In the genomic region with DNA sequence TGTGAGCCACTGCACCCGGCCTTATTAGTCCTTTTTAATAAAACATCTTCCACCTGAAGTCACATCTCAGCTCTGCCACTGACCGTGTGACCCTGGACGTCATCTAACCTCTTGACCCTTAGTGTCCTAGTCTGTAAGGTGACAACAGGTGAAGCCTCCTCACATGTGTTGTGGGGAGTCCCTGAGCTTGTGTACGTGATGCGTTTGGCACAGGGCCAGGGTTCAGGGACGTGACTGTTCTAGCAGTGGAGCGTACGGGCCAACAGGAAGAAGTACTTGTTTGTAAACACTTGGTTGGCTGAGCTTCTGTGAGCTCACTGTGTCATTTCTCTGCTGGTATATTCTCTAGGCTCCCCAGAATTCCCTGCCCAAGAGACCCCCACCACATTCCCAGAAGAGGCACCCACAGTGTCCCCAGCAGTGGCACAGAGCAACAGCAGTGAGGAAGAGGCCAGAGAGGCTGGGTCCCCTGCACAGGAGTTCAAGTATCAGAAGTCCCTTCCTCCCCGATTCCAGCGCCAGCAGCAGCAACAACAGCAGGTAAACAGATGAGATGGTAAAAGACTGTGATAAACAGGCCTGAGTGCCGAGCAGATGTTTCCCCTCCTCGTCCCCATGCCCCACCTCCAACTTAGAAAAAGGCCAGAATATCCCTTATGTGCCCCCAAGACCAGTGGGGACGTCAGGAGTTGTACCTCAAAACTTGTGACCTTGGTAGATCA, we compare ENCODE assay signal across 20 cellular contexts. TPM values are rescaled to one million over a fixed set of nuclear protein-coding genes. Genes with fewer than 3 reads are reported as not detected.
DNase-seq lines count a peak whose midpoint lies in the region; ATAC-seq lines count a peak whose summit lies in the region.
"Had no signal": no experiment of that assay in that cellular context is flagged by ENCODE, and none has a peak within 500 bp of the region (broad histone marks: within the 10 kb centered on the region; RNA-seq: fewer than 3 reads in every experiment).

No MANE protein-coding gene starts in this region.

- H3K27me3 Mint-ChIP-seq in activated CD4-positive, alpha-beta T cell treated with anti-CD3 and anti-CD28 coated beads for 36 hours = no peaks in the 10 kb centered on the region
- H3K27me3 Mint-ChIP-seq in activated CD4-positive, alpha-beta T cell treated with anti-CD3 and anti-CD28 coated beads, Interleukin-2, amount 10 ng/mL, durations not matched to agents 24 days and 14 days = no peaks in the 10 kb centered on the region
- no peaks in the 10 kb centered on the region for H3K27me3 Mint-ChIP-seq in central memory CD8-positive, alpha-beta T cell
- no peaks in the 10 kb centered on the region for H3K27me3 Mint-ChIP-seq in naive thymus-derived CD4-positive, alpha-beta T cell
- H3K27me3 Mint-ChIP-seq: effector memory CD8-positive, alpha-beta T cell had no signal

- peak overlapping the region; percentile 55 for H3K27ac Mint-ChIP-seq in activated CD4-positive, alpha-beta T cell treated with anti-CD3 and anti-CD28 coated beads for 36 hours
- no peak overlapping the region for H3K27ac Mint-ChIP-seq in activated CD4-positive, alpha-beta T cell treated with anti-CD3 and anti-CD28 coated beads, Interleukin-2, amount 10 ng/mL, durations not matched to agents 24 days and 14 days
- peak overlapping the region; percentile 77 for H3K27ac Mint-ChIP-seq in central memory CD8-positive, alpha-beta T cell (ENCODE audit: low read depth)
- H3K27ac Mint-ChIP-seq in naive thymus-derived CD4-positive, alpha-beta T cell = peak overlapping the region in 7 of 9 donors; percentile 8 to 82 (median 66)

- no peak overlapping the region for H3K4me3 Mint-ChIP-seq in activated CD4-positive, alpha-beta T cell treated with anti-CD3 and anti-CD28 coated beads for 36 hours
- no peak overlapping the region for H3K4me3 Mint-ChIP-seq in activated CD4-positive, alpha-beta T cell treated with anti-CD3 and anti-CD28 coated beads, Interleukin-2, amount 10 ng/mL, durations not matched to agents 24 days and 14 days
- no peak overlapping the region for H3K4me3 Mint-ChIP-seq in central memory CD8-positive, alpha-beta T cell
- no peak overlapping the region for H3K4me3 Mint-ChIP-seq in naive thymus-derived CD4-positive, alpha-beta T cell
- H3K4me3 Mint-ChIP-seq: effector memory CD8-positive, alpha-beta T cell had no signal

- intact Hi-C loops in activated CD4-positive, alpha-beta T cell treated with anti-CD3 and anti-CD28 coated beads for 36 hours (cut with DNase I, micrococcal nuclease) = no loop called here
- intact Hi-C loops in activated CD4-positive, alpha-beta T cell treated with anti-CD3 and anti-CD28 coated beads, Interleukin-2, amount 10 ng/mL, durations not matched to agents 24 days and 14 days (cut with micrococcal nuclease) = no loop called here
- intact Hi-C loops in naive thymus-derived CD4-positive, alpha-beta T cell (cut with micrococcal nuclease) = no loop called here

- no peaks in the 10 kb centered on the region for H3K9me3 Mint-ChIP-seq in activated CD4-positive, alpha-beta T cell treated with anti-CD3 and anti-CD28 coated beads for 36 hours (ENCODE audit: low read depth)
- no peaks in the 10 kb centered on the region for H3K9me3 Mint-ChIP-seq in activated CD4-positive, alpha-beta T cell treated with anti-CD3 and anti-CD28 coated beads, Interleukin-2, amount 10 ng/mL, durations not matched to agents 24 days and 14 days
- H3K9me3 Mint-ChIP-seq in central memory CD8-positive, alpha-beta T cell = no peaks in the 10 kb centered on the region
- H3K9me3 Mint-ChIP-seq in naive thymus-derived CD4-positive, alpha-beta T cell = no peaks in the 10 kb centered on the region
- H3K9me3 Mint-ChIP-seq: effector memory CD8-positive, alpha-beta T cell had no signal

- H3K4me3 ChIP-seq in naive thymus-derived CD4-positive, alpha-beta T cell (ENCODE audit: low read length) = no peak overlapping the region
- H3K4me3 ChIP-seq: A549, BLaER1, tibial nerve had no signal

- no peaks in the 10 kb centered on the region for H3K4me1 ChIP-seq in naive thymus-derived CD4-positive, alpha-beta T cell (ENCODE audit: control insufficient read depth in 2 of 2, insufficient read depth in 2 of 2, low read length in 2 of 2)
- H3K4me1 ChIP-seq: A549, BLaER1, tibial nerve had no signal

- H3K27ac ChIP-seq in naive thymus-derived CD4-positive, alpha-beta T cell (ENCODE audit: low read depth, low read length) = no peak overlapping the region
- H3K27ac ChIP-seq: A549, BLaER1, tibial nerve had no signal

- peaks cover 27 to 93% (median 45%) of the 10 kb centered on the region in 3 experiments for H3K36me3 ChIP-seq in naive thymus-derived CD4-positive, alpha-beta T cell (ENCODE audit: control insufficient read depth in 2 of 3, insufficient read depth in 3 of 3, low read length in 3 of 3)

- CTCF ChIA-PET in activated CD4-positive, alpha-beta T cell treated with anti-CD3 and anti-CD28 coated beads for 36 hours (lab: Charles Lee) = interaction anchor here (1.5 kb wide), 1 partner anchor 11 kb away, joined by 6 read pairs; no protein-coding TSS in a partner anchor
- CTCF ChIA-PET in naive thymus-derived CD4-positive, alpha-beta T cell (lab: Charles Lee) = interaction anchor here (1.0 to 1.2 kb wide), 2 partner anchors 8 to 11 kb away, joined by 3 read pairs; no protein-coding TSS in a partner anchor

- H3K4me1 Mint-ChIP-seq in activated CD4-positive, alpha-beta T cell treated with anti-CD3 and anti-CD28 coated beads for 36 hours = no peaks in the 10 kb centered on the region
- no peaks in the 10 kb centered on the region for H3K4me1 Mint-ChIP-seq in activated CD4-positive, alpha-beta T cell treated with anti-CD3 and anti-CD28 coated beads, Interleukin-2, amount 10 ng/mL, durations not matched to agents 24 days and 14 days
- H3K4me1 Mint-ChIP-seq in central memory CD8-positive, alpha-beta T cell = peaks cover 10% of the 10 kb centered on the region
- peaks cover 0 to 15% (median 6%) of the 10 kb centered on the region in 7 donors for H3K4me1 Mint-ChIP-seq in naive thymus-derived CD4-positive, alpha-beta T cell

- no peak for DNase-seq in activated CD4-positive, alpha-beta T cell treated with anti-CD3 and anti-CD28 coated beads for 36 hours
- no peak for DNase-seq in activated CD4-positive, alpha-beta T cell treated with anti-CD3 and anti-CD28 coated beads, Interleukin-2, amount 10 ng/mL, durations not matched to agents 24 days and 14 days
- DNase-seq in COLO668 (lab: John Stamatoyannopoulos, UW; ENCODE audit: unreplicated experiment) = peak; percentile 38
- DNase-seq in central memory CD8-positive, alpha-beta T cell (ENCODE audit: low spot score in 2 of 2) = no peak
- DNase-seq in naive thymus-derived CD4-positive, alpha-beta T cell = no peak
- DNase-seq in nucleus accumbens (lab: John Stamatoyannopoulos, UW) = no peak
- DNase-seq: activated CD4-positive, alpha-beta T cell treated with anti-CD3 and anti-CD28 coated beads, Interleukin-2, amount 50 U/mL, for 4 hours; activated T-cell treated with anti-CD3 and anti-CD28 coated beads, Interleukin-2, amount 50 U/mL, for 48 hours; amniotic stem cell; caudate nucleus; effector memory CD8-positive, alpha-beta T cell; Kasumi-1; kidney; midbrain; stimulated activated naive CD4-positive, alpha-beta T cell treated with Interleukin-2 at 50 U/mL for 16 hours had no signal

- H3K27me3 ChIP-seq in naive thymus-derived CD4-positive, alpha-beta T cell (ENCODE audit: control insufficient read depth in 2 of 2, insufficient read depth in 2 of 2, low read length in 2 of 2) = no peaks in the 10 kb centered on the region
- H3K27me3 ChIP-seq: BLaER1, tibial nerve had no signal

- H3K36me3 Mint-ChIP-seq in activated CD4-positive, alpha-beta T cell treated with anti-CD3 and anti-CD28 coated beads for 36 hours (ENCODE audit: low read depth) = peaks cover 68% of the 10 kb centered on the region
- H3K36me3 Mint-ChIP-seq in activated CD4-positive, alpha-beta T cell treated with anti-CD3 and anti-CD28 coated beads, Interleukin-2, amount 10 ng/mL, durations not matched to agents 24 days and 14 days (ENCODE audit: low read depth) = peaks cover 60% of the 10 kb centered on the region
- H3K36me3 Mint-ChIP-seq in central memory CD8-positive, alpha-beta T cell (ENCODE audit: insufficient read depth) = peaks cover 79% of the 10 kb centered on the region
- H3K36me3 Mint-ChIP-seq in naive thymus-derived CD4-positive, alpha-beta T cell = peaks cover 13 to 56% (median 40%) of the 10 kb centered on the region in 5 donors

- POLR2A ChIA-PET in activated CD4-positive, alpha-beta T cell treated with anti-CD3 and anti-CD28 coated beads for 36 hours (lab: Charles Lee) = no interaction called here
- POLR2A ChIA-PET in naive thymus-derived CD4-positive, alpha-beta T cell (lab: Charles Lee) = no interaction called here

- ATAC-seq in activated CD4-positive, alpha-beta T cell treated with anti-CD3 and anti-CD28 coated beads for 36 hours = no peak
- ATAC-seq in central memory CD8-positive, alpha-beta T cell (replicated peaks; ENCODE audit: extremely low read depth, poor library complexity, severe bottlenecking) = no peak
- no peak for ATAC-seq in naive thymus-derived CD4-positive, alpha-beta T cell
- ATAC-seq in HG02759 (IDR thresholded peaks at IDR 0.05; ENCODE audit: unreplicated experiment) (no peak), HG03432 (IDR thresholded peaks at IDR 0.05; ENCODE audit: unreplicated experiment) (no peak)
- ATAC-seq: A549; effector memory CD8-positive, alpha-beta T cell had no signal

- no peaks in the 10 kb centered on the region for H3K9me3 ChIP-seq in naive thymus-derived CD4-positive, alpha-beta T cell (ENCODE audit: control insufficient read depth in 2 of 3, low read length in 3 of 3)
- H3K9me3 ChIP-seq: A549, BLaER1, tibial nerve had no signal

RNA-seq across cellular contexts. Expression of gene POMT1, which starts 35.3 kb away (rescaled TPM):
- 10 to 100 TPM; 28.2 to 30.7 TPM for total RNA-seq in activated CD4-positive, alpha-beta T cell treated with anti-CD3 and anti-CD28 coated beads for 36 hours
- 32.8 and 34.6 TPM in 2 replicates for total RNA-seq in activated CD4-positive, alpha-beta T cell treated with anti-CD3 and anti-CD28 coated beads, Interleukin-2, amount 10 ng/mL, durations not matched to agents 24 days and 14 days
- 10 to 100 TPM; 40.0 to 55.8 (median 47.7) TPM for total RNA-seq in naive thymus-derived CD4-positive, alpha-beta T cell
- polyA plus RNA-seq in naive thymus-derived CD4-positive, alpha-beta T cell = 10 to 100 TPM; 13.3 to 15.1 TPM
